Comparison of ENCODE assay signal across 1 cellular context in the genomic region with DNA sequence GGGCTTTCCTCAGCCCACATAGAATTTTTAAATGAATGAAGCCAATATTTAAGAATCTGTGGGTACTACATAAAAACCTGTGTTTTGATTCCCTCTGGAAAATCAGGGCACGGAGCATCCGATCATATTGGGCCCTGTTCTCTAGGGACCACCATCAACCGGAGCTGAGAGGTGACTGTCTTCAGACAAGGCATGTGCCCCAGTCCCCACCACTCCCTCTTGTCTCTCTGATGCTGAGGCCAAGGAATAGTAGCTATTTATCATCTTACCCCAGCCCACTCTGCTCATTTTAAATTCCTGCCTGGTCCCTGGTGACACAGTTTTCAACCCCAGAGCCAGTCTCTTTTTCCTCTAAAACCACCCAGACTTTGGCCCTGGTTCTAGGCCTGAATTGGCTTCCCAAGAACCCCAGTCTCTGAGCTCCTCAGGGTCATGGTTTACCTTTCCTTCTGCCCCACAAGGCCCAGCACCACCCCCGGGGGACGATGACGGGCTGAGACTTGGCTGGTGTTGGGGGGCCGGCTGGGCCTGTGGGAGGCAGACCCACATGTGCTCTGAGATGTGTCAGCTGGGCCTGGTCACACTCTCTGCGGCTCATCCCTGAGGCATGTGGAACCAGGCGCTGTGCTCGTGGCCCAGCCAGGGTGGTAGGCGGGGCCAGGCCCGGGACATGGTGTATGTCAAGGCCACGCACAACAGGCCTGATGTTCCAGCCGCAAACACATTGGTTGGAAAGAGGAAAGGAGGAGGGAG.
A peak's percentile ranks its signal among the peaks of the same experiment; 100 is the strongest.
TF ChIP-seq lines count a peak whose summit lies in the region.

No MANE protein-coding gene starts in this region.

TF ChIP-seq in HepG2, 621 proteins besides CTCF, POLR2A, EP300 and RAD21 (continued from another document and continues in another):
- TF ChIP-seq NPAS2 (CRISPR knock-in tag; IDR thresholded peaks at IDR 0.05; ENCODE audit: borderline replicate concordance) (no peak), ZNF850 (CRISPR knock-in tag; conservative IDR thresholded peaks at IDR 0.05) (no peak), ATAD3A (CRISPR knock-in tag; IDR thresholded peaks at IDR 0.05) (peak; percentile 95), MEF2D (CRISPR knock-in tag; IDR thresholded peaks at IDR 0.05) (peak; percentile 84), ZNF333 (CRISPR knock-in tag; IDR thresholded peaks at IDR 0.05; ENCODE audit: borderline replicate concordance) (peak; percentile 44; the same call in 1 of the 2 replicates), RFX3 (CRISPR knock-in tag; IDR thresholded peaks at IDR 0.05) (peak; percentile 64), ZNF251 (CRISPR knock-in tag; IDR thresholded peaks at IDR 0.05) (peak; percentile 99; the same call in 1 of the 2 replicates), SP1 (IDR thresholded peaks at IDR 0.05) (no peak), SP1 (CRISPR knock-in tag; IDR thresholded peaks at IDR 0.05) (peak; percentile 96), ZNF446 (CRISPR knock-in tag; IDR thresholded peaks at IDR 0.05) (peak; percentile 99), ZNF350 (CRISPR knock-in tag; IDR thresholded peaks at IDR 0.05; ENCODE audit: borderline replicate concordance, low read depth) (peak; percentile 92), EED (CRISPR knock-in tag; IDR thresholded peaks at IDR 0.05) (peak; percentile 99), FOXC1 (CRISPR knock-in tag; IDR thresholded peaks at IDR 0.05; ENCODE audit: borderline replicate concordance) (peak; percentile 100), ZNF207 (IDR thresholded peaks at IDR 0.05; ENCODE audit: borderline replicate concordance) (no peak), ZNF549 (CRISPR knock-in tag; IDR thresholded peaks at IDR 0.05) (no peak), ZNF383 (CRISPR knock-in tag; IDR thresholded peaks at IDR 0.05; ENCODE audit: borderline replicate concordance) (no peak), HDAC2 (CRISPR knock-in tag; IDR thresholded peaks at IDR 0.05) (peak; percentile 98), ZNF792 (CRISPR knock-in tag; IDR thresholded peaks at IDR 0.05) (peak; percentile 99), KDM2A (CRISPR knock-in tag; IDR thresholded peaks at IDR 0.05; ENCODE audit: borderline replicate concordance, low read depth) (peak; percentile 95), ZNF367 (CRISPR knock-in tag; IDR thresholded peaks at IDR 0.05; ENCODE audit: borderline replicate concordance) (peak; percentile 90; the same call in 1 of the 2 replicates), NR2F6 (IDR thresholded peaks at IDR 0.05) (no peak), NR2F6 (CRISPR knock-in tag; IDR thresholded peaks at IDR 0.05) (peak; percentile 95), SCMH1 (CRISPR knock-in tag; IDR thresholded peaks at IDR 0.05; ENCODE audit: borderline replicate concordance) (no peak), JUND (CRISPR knock-in tag; IDR thresholded peaks at IDR 0.05) (peak; percentile 93), BRD4 (CRISPR knock-in tag; IDR thresholded peaks at IDR 0.05) (peak; percentile 98), YEATS2 (CRISPR knock-in tag; IDR thresholded peaks at IDR 0.05; ENCODE audit: borderline replicate concordance) (peak; percentile 92)
- TF ChIP-seq, protein P1, sequence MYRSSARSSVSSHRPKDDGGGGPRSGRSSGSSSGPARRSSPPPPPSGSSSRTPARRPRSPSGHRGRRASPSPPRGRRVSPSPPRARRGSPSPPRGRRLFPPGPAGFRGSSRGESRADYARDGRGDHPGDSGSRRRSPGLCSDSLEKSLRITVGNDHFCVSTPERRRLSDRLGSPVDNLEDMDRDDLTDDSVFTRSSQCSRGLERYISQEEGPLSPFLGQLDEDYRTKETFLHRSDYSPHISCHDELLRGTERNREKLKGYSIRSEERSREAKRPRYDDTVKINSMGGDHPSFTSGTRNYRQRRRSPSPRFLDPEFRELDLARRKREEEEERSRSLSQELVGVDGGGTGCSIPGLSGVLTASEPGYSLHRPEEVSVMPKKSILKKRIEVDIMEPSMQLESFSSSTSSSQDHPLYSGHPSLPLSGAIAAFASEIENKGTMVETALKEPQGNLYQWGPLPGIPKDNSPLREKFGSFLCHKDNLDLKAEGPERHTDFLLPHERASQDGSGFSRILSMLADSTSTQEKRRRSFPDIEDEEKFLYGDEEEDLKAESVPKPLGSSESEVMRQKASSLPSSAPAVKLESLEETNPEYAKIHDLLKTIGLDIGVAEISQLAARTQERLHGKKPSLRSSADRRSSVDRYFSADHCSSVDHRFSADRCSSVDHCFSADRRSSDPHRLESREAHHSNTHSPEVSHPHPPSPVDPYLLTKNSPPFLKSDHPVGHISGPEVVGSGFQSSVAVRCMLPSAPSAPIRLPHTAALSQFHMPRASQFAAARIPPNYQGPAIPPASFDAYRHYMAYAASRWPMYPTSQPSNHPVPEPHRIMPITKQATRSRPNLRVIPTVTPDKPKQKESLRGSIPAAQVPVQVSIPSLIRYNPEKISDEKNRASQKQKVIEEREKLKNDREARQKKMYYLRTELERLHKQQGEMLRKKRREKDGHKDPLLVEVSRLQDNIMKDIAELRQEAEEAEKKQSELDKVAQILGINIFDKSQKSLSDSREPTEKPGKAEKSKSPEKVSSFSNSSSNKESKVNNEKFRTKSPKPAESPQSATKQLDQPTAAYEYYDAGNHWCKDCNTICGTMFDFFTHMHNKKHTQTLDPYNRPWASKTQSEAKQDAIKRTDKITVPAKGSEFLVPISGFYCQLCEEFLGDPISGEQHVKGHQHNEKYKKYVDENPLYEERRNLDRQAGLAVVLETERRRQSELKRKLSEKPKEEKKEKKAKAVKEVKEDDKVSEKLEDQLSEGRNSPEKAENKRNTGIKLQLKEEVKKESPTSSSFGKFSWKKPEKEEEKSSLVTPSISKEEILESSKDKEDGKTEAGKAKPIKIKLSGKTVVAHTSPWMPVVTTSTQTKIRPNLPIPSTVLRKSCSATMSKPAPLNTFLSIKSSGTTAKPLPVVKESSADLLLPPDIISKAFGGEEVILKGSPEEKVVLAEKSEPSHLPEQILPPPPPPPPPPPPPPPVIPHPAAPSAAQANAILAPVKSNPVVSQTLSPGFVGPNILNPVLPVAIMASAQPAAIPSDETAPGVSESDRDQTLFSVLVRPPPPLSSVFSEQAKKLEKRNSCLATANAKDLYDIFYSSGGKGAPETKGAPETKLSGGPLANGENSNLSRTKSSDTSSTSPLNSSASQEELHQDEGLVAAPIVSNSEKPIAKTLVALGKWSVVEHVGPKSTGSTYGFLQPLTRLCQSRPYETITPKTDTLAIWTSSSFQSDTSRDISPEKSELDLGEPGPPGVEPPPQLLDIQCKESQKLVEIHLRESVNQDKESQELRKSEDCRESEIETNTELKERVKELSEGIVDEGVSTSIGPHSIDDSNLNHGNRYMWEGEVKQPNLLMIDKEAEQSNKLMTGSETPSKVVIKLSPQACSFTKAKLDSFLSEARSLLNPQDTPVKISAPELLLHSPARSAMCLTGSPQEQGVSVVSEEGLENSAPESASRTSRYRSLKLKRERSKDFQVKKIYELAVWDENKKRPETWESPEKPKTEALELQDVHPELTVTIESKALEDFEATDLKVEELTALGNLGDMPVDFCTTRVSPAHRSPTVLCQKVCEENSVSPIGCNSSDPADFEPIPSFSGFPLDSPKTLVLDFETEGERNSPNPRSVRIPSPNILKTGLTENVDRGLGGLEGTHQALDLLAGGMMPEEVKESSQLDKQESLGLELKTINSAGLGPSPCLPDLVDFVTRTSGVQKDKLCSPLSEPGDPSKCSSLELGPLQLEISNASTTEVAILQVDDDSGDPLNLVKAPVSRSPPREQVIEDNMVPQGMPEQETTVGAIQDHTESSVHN (CRISPR knock-in tag; IDR thresholded peaks at IDR 0.05), result peak; percentile 98
- TF ChIP-seq, protein P2, sequence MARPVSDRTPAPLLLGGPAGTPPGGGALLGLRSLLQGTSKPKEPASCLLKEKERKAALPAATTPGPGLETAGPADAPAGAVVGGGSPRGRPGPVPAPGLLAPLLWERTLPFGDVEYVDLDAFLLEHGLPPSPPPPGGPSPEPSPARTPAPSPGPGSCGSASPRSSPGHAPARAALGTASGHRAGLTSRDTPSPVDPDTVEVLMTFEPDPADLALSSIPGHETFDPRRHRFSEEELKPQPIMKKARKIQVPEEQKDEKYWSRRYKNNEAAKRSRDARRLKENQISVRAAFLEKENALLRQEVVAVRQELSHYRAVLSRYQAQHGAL (CRISPR knock-in tag; IDR thresholded peaks at IDR 0.05; ENCODE audit: not compliant biosample characterization), result peak; percentile 99
- TF ChIP-seq, protein P3, sequence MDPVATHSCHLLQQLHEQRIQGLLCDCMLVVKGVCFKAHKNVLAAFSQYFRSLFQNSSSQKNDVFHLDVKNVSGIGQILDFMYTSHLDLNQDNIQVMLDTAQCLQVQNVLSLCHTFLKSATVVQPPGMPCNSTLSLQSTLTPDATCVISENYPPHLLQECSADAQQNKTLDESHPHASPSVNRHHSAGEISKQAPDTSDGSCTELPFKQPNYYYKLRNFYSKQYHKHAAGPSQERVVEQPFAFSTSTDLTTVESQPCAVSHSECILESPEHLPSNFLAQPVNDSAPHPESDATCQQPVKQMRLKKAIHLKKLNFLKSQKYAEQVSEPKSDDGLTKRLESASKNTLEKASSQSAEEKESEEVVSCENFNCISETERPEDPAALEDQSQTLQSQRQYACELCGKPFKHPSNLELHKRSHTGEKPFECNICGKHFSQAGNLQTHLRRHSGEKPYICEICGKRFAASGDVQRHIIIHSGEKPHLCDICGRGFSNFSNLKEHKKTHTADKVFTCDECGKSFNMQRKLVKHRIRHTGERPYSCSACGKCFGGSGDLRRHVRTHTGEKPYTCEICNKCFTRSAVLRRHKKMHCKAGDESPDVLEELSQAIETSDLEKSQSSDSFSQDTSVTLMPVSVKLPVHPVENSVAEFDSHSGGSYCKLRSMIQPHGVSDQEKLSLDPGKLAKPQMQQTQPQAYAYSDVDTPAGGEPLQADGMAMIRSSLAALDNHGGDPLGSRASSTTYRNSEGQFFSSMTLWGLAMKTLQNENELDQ (CRISPR knock-in tag; IDR thresholded peaks at IDR 0.05; ENCODE audit: borderline replicate concordance), result peak; percentile 64; the same call in 1 of the 2 replicates
- TF ChIP-seq, protein P4, sequence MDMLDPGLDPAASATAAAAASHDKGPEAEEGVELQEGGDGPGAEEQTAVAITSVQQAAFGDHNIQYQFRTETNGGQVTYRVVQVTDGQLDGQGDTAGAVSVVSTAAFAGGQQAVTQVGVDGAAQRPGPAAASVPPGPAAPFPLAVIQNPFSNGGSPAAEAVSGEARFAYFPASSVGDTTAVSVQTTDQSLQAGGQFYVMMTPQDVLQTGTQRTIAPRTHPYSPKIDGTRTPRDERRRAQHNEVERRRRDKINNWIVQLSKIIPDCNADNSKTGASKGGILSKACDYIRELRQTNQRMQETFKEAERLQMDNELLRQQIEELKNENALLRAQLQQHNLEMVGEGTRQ (IDR thresholded peaks at IDR 0.05; ENCODE audit: low read depth, low read length), result no peak
- TF ChIP-seq, protein P4 (CRISPR knock-in tag; IDR thresholded peaks at IDR 0.05; ENCODE audit: borderline replicate concordance), result 0 out of 2 replicates have a peak, but pooled peaks have one; percentile 5
- TF ChIP-seq, protein P5, sequence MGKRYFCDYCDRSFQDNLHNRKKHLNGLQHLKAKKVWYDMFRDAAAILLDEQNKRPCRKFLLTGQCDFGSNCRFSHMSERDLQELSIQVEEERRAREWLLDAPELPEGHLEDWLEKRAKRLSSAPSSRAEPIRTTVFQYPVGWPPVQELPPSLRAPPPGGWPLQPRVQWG (CRISPR knock-in tag; IDR thresholded peaks at IDR 0.05; ENCODE audit: borderline replicate concordance, low read depth), result 0 out of 2 replicates have a peak, but pooled peaks have one; percentile 86
- TF ChIP-seq, protein P6, sequence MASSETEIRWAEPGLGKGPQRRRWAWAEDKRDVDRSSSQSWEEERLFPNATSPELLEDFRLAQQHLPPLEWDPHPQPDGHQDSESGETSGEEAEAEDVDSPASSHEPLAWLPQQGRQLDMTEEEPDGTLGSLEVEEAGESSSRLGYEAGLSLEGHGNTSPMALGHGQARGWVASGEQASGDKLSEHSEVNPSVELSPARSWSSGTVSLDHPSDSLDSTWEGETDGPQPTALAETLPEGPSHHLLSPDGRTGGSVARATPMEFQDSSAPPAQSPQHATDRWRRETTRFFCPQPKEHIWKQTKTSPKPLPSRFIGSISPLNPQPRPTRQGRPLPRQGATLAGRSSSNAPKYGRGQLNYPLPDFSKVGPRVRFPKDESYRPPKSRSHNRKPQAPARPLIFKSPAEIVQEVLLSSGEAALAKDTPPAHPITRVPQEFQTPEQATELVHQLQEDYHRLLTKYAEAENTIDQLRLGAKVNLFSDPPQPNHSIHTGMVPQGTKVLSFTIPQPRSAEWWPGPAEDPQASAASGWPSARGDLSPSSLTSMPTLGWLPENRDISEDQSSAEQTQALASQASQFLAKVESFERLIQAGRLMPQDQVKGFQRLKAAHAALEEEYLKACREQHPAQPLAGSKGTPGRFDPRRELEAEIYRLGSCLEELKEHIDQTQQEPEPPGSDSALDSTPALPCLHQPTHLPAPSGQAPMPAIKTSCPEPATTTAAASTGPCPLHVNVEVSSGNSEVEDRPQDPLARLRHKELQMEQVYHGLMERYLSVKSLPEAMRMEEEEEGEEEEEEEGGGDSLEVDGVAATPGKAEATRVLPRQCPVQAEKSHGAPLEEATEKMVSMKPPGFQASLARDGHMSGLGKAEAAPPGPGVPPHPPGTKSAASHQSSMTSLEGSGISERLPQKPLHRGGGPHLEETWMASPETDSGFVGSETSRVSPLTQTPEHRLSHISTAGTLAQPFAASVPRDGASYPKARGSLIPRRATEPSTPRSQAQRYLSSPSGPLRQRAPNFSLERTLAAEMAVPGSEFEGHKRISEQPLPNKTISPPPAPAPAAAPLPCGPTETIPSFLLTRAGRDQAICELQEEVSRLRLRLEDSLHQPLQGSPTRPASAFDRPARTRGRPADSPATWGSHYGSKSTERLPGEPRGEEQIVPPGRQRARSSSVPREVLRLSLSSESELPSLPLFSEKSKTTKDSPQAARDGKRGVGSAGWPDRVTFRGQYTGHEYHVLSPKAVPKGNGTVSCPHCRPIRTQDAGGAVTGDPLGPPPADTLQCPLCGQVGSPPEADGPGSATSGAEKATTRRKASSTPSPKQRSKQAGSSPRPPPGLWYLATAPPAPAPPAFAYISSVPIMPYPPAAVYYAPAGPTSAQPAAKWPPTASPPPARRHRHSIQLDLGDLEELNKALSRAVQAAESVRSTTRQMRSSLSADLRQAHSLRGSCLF (CRISPR knock-in tag; IDR thresholded peaks at IDR 0.05; ENCODE audit: borderline replicate concordance), result peak; percentile 94; the same call in 1 of the 2 replicates
- TF ChIP-seq, protein P7, sequence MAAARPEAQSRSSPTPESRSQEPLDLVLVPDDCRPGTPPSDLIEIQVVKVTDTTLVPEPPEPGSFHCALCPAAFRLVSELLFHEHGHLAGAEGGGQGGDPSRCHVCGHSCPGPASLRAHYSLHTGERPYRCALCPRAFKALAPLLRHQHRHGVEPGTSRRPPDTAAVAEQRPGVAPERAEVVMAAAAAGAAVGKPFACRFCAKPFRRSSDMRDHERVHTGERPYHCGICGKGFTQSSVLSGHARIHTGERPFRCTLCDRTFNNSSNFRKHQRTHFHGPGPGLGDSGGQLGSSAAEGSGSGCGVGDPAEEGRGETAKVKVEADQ (CRISPR knock-in tag; IDR thresholded peaks at IDR 0.05; ENCODE audit: borderline replicate concordance), result peak; percentile 71; the same call in 1 of the 2 replicates
